ENCODE assay signal across 1 cellular context in the genomic region with DNA sequence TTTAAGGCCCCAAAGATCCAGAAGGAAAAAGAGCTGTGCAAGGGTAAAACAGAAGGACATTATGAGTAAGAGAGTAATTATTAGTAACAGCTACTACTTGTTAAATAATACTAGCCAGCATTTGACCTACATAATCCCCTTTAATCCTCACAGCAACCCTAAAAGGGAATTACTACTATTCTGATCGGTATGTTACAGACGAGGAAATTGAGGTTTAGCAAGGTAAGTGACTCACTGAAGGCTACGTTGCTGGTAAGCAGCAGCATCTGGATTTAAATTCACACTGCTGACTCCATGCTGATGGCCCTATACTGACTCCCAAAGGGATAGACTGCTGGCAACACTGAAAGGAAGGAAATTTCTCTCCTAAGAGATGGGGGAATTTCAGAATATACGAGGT.
TF ChIP-seq lines count a peak whose summit lies in the region.

No MANE protein-coding gene starts in this region.

TF ChIP-seq in H1, 55 proteins besides CTCF, POLR2A, EP300 and RAD21:
- TF ChIP-seq USF2 (IDR thresholded peaks at IDR 0.05; ENCODE audit: low read length): no peak
- TF ChIP-seq EGR1 (IDR thresholded peaks at IDR 0.05; ENCODE audit: borderline replicate concordance, low read depth, low read length): no peak
- no peak for TF ChIP-seq TCF12 (IDR thresholded peaks at IDR 0.05; ENCODE audit: low read depth, low read length)
- no peak for TF ChIP-seq NANOG (IDR thresholded peaks at IDR 0.05; ENCODE audit: insufficient read depth, low read depth, low read length, poor library complexity, severe bottlenecking)
- TF ChIP-seq YY1 (IDR thresholded peaks at IDR 0.05; ENCODE audit: low read depth, low read length): no peak
- TF ChIP-seq MAFK (IDR thresholded peaks at IDR 0.05; ENCODE audit: low read depth, low read length): no peak
- TF ChIP-seq E2F6 (IDR thresholded peaks at IDR 0.05): no peak
- TF ChIP-seq HDAC2 (IDR thresholded peaks at IDR 0.05; ENCODE audit: borderline replicate concordance in 1 of 2, low read depth in 2 of 2, low read length in 2 of 2): no peak
